ENCODE assay signal across 7 cellular contexts in the genomic region with DNA sequence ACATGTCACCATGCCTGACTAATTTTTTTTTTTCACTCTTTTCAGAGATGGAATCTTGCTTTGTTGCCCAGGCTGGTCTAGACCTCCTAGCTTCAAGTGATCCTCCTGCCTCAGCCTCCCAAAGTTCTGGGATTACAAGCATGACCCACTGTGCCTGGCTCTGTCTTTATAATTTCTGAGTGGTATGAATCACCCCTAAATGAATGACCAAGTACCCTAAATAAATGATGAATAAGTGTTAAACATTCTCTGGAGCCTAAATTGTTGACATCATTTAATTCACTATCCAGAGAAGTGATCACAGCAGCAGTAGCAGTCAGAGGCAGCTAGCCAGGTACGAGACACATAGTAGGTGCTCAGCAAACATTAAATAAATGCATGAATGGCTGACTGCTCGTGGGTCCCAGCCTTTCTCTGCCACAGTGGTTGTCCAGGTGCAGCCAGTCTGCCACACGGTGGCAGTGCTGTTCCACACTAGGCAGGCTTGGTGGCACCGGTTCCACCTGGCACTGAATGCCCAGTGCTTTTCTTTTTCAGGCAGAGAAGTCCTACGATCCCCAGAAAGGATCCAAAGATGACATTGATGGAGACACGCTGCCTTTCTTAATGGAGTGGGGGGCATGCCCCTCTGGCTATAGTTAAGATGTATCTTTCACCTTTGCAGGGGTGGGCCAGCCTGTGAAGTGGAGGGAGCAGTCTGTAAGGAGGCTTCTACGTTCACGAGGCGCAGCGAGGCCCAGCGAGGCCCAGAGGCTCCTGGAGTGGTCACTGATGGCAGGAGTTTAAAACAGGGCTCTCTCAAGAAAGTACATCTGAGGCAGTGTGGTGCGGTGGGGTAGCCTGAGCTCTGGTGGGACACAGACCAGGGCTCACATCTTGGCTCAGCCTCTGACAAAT. TPM values are rescaled to one million over a fixed set of nuclear protein-coding genes. Genes with fewer than 3 reads are reported as not detected.
DNase-seq lines count a peak whose midpoint lies in the region; ATAC-seq and TF ChIP-seq lines count a peak whose summit lies in the region.

No MANE protein-coding gene starts in this region.

- no peak overlapping the region for H3K27ac Mint-ChIP-seq in activated CD4-positive, alpha-beta T cell treated with anti-CD3 and anti-CD28 coated beads, Interleukin-2, amount 10 ng/mL, durations not matched to agents 24 days and 14 days

- H3K4me1 Mint-ChIP-seq in activated CD4-positive, alpha-beta T cell treated with anti-CD3 and anti-CD28 coated beads, Interleukin-2, amount 10 ng/mL, durations not matched to agents 24 days and 14 days, result no peaks in the 10 kb centered on the region

- 47 to 51% methylated on average over 12 of the region's 12 CpGs for WGBS in lung, 2 donors

- H3K4me3 ChIP-seq in coronary artery, result no peak overlapping the region
- no peak overlapping the region for H3K4me3 ChIP-seq in lung

- no peaks in the 10 kb centered on the region for H3K27me3 ChIP-seq in lung (ENCODE audit: control insufficient read depth, insufficient read depth)

- no peak overlapping the region for H3K27ac ChIP-seq in coronary artery
- no peak overlapping the region for H3K27ac ChIP-seq in lung (ENCODE audit: low read depth in 1 of 2, low read length in 1 of 2)

- H3K36me3 Mint-ChIP-seq in activated CD4-positive, alpha-beta T cell treated with anti-CD3 and anti-CD28 coated beads, Interleukin-2, amount 10 ng/mL, durations not matched to agents 24 days and 14 days (ENCODE audit: low read depth), result no peaks in the 10 kb centered on the region

- DNase-seq in NCI-H2227 treated with DMSO at 0.1 percent for 48 hours (lab: John Stamatoyannopoulos, UW) (peak; percentile 35), coronary artery (ENCODE audit: low spot score) (no peak), lung (ENCODE audit: low spot score) (peak; percentile 72)
- peak; percentile 90 for DNase-seq in activated CD4-positive, alpha-beta T cell treated with anti-CD3 and anti-CD28 coated beads, Interleukin-2, amount 10 ng/mL, durations not matched to agents 24 days and 14 days
- peak; percentile 36 for DNase-seq in stimulated activated CD8-positive, alpha-beta memory T cell treated with anti-CD3 and anti-CD28 coated beads, Interleukin-12 subunit alpha, Interleukin-12 subunit beta, amount 100 ng/mL, for 4 hours (ENCODE audit: low read depth)

- peaks cover 9% of the 10 kb centered on the region for H3K27me3 Mint-ChIP-seq in activated CD4-positive, alpha-beta T cell treated with anti-CD3 and anti-CD28 coated beads, Interleukin-2, amount 10 ng/mL, durations not matched to agents 24 days and 14 days

- no peaks in the 10 kb centered on the region for H3K9me3 Mint-ChIP-seq in activated CD4-positive, alpha-beta T cell treated with anti-CD3 and anti-CD28 coated beads, Interleukin-2, amount 10 ng/mL, durations not matched to agents 24 days and 14 days

- peak; percentile 86 for ATAC-seq in HG02798 (IDR thresholded peaks at IDR 0.05; ENCODE audit: poor library complexity, unreplicated experiment)
- ATAC-seq in lung (ENCODE audit: insufficient read depth, low FRiP score), result peak; percentile 84

- no peaks in the 10 kb centered on the region for H3K9me3 ChIP-seq in lung (ENCODE audit: control insufficient read depth in 2 of 2, insufficient read depth in 1 of 2, low read length in 1 of 2)

- no peaks in the 10 kb centered on the region for H3K36me3 ChIP-seq in lung (ENCODE audit: control insufficient read depth in 2 of 2, insufficient read depth in 2 of 2, low read length in 2 of 2)

- no peak overlapping the region for H3K4me3 Mint-ChIP-seq in activated CD4-positive, alpha-beta T cell treated with anti-CD3 and anti-CD28 coated beads, Interleukin-2, amount 10 ng/mL, durations not matched to agents 24 days and 14 days

- intact Hi-C loops in activated CD4-positive, alpha-beta T cell treated with anti-CD3 and anti-CD28 coated beads, Interleukin-2, amount 10 ng/mL, durations not matched to agents 24 days and 14 days (cut with micrococcal nuclease), result loop anchor here (1.0 kb wide), 3 partner anchors 227 to 491 kb away; no protein-coding TSS in a partner anchor

- H3K4me1 ChIP-seq in lung (ENCODE audit: control insufficient read depth in 2 of 2, insufficient read depth in 2 of 2, low read length in 2 of 2), result no peaks in the 10 kb centered on the region

- TF ChIP-seq CTCF in GM12874 (IDR thresholded peaks at IDR 0.05; ENCODE audit: insufficient read depth, low read depth, low read length) (peak; percentile 95), coronary artery (IDR thresholded peaks at IDR 0.05) (peak; percentile 79), lung (IDR thresholded peaks at IDR 0.05; ENCODE audit: control extremely low read depth, extremely low read depth) (peak; percentile 93)

RNA-seq across cellular contexts. Expression of gene TTC12, which starts 8.7 kb away (rescaled TPM):
- 5.3 and 9.2 TPM in 2 replicates for total RNA-seq in activated CD4-positive, alpha-beta T cell treated with anti-CD3 and anti-CD28 coated beads, Interleukin-2, amount 10 ng/mL, durations not matched to agents 24 days and 14 days
- 10 to 100 TPM; 28.9 to 43.2 TPM for total RNA-seq in lung
- polyA plus RNA-seq in lung, result 1 to 10 TPM; 6.4 to 9.2 TPM
